In the genomic region with DNA sequence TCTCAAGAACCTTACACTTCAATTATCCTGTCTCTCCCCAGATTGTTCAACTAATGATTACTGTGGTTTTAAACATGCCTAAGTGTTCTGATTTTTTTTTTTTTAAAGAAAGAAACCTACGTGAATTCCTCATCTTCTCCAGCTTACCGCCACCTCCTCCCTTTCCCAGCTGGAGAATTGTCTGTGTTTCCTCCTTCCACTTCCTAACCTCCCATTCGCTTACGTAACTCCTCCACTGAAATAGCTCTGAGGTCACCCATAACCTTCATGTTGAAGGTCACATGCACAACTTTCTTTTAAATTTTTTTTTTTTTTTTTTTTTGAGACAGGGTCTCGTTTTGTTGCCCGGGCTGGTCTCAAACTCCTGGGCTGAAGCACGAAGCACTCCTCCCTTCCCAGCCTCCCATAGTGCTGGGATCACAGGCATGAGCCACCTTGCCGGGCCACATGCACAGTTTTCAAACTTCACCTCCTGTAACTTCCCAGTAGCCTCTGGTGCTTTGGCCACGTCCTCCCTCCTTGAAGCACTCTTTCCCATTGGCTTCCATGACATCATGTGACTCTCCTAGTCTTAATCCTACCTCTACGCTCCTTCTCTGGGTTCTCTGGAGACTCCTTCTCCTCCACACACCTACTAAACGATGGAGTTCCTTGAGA, we compare ENCODE assay signal across 1 cellular context.
TF ChIP-seq lines count a peak whose summit lies in the region.

No MANE protein-coding gene starts in this region.

TF ChIP-seq in K562, 482 proteins besides CTCF, POLR2A, EP300 and RAD21 (continued from another document and continues in another):
- no peak for TF ChIP-seq MLLT1 (IDR thresholded peaks at IDR 0.05)
- TF ChIP-seq TCF7 (IDR thresholded peaks at IDR 0.05; ENCODE audit: borderline replicate concordance), result no peak
- TF ChIP-seq NFRKB (IDR thresholded peaks at IDR 0.05; ENCODE audit: low read depth), result no peak
- no peak for TF ChIP-seq ZNF77 (CRISPR knock-in tag; IDR thresholded peaks at IDR 0.05)
- no peak for TF ChIP-seq ZNF436 (CRISPR knock-in tag; IDR thresholded peaks at IDR 0.05)
- no peak; the same call in 1 of the 2 replicates for TF ChIP-seq MAX (CRISPR knock-in tag; IDR thresholded peaks at IDR 0.05)
- no peak for TF ChIP-seq HNRNPUL1 (IDR thresholded peaks at IDR 0.05; ENCODE audit: low read length)
- 0 out of 2 replicates have a peak, but pooled peaks have one; percentile 26 for TF ChIP-seq EP400 (IDR thresholded peaks at IDR 0.05)
- TF ChIP-seq, protein P1, sequence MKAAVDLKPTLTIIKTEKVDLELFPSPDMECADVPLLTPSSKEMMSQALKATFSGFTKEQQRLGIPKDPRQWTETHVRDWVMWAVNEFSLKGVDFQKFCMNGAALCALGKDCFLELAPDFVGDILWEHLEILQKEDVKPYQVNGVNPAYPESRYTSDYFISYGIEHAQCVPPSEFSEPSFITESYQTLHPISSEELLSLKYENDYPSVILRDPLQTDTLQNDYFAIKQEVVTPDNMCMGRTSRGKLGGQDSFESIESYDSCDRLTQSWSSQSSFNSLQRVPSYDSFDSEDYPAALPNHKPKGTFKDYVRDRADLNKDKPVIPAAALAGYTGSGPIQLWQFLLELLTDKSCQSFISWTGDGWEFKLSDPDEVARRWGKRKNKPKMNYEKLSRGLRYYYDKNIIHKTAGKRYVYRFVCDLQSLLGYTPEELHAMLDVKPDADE (conservative IDR thresholded peaks at IDR 0.05; ENCODE audit: control insufficient read depth, low read depth, low read length), result no peak
- TF ChIP-seq, protein P2, sequence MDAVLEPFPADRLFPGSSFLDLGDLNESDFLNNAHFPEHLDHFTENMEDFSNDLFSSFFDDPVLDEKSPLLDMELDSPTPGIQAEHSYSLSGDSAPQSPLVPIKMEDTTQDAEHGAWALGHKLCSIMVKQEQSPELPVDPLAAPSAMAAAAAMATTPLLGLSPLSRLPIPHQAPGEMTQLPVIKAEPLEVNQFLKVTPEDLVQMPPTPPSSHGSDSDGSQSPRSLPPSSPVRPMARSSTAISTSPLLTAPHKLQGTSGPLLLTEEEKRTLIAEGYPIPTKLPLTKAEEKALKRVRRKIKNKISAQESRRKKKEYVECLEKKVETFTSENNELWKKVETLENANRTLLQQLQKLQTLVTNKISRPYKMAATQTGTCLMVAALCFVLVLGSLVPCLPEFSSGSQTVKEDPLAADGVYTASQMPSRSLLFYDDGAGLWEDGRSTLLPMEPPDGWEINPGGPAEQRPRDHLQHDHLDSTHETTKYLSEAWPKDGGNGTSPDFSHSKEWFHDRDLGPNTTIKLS (IDR thresholded peaks at IDR 0.05; ENCODE audit: borderline replicate concordance, low read depth), result 0 out of 2 replicates have a peak, but pooled peaks have one; percentile 28
- TF ChIP-seq IRF2 (CRISPR knock-in tag; IDR thresholded peaks at IDR 0.05), result no peak
- TF ChIP-seq L3MBTL2 (IDR thresholded peaks at IDR 0.05), result peak; percentile 96
- no peak for TF ChIP-seq SMARCA5 (IDR thresholded peaks at IDR 0.05)
- peak; percentile 76 for TF ChIP-seq RAD51 (IDR thresholded peaks at IDR 0.05; ENCODE audit: borderline replicate concordance, low read depth)
- TF ChIP-seq TCF3 (CRISPR knock-in tag; IDR thresholded peaks at IDR 0.05), result no peak
- TF ChIP-seq SMAD4 (CRISPR knock-in tag; conservative IDR thresholded peaks at IDR 0.05), result 0 out of 2 replicates have a peak, but pooled peaks have one; percentile 25
- TF ChIP-seq TRIM24 (IDR thresholded peaks at IDR 0.05), result peak; percentile 41 to 64; a peak in 2 of 4 replicates
- no peak for TF ChIP-seq TAF1 (IDR thresholded peaks at IDR 0.05; ENCODE audit: control insufficient read depth, extremely low read depth, insufficient read depth, low read length, severe bottlenecking)
- no peak for TF ChIP-seq ZC3H8 (IDR thresholded peaks at IDR 0.05)
- no peak for TF ChIP-seq DNMT1 (IDR thresholded peaks at IDR 0.05)
- no peak for TF ChIP-seq TAF7 (tag; IDR thresholded peaks at IDR 0.05)
- TF ChIP-seq RBM15 (IDR thresholded peaks at IDR 0.05; ENCODE audit: insufficient read depth, low read length), result no peak
- TF ChIP-seq, protein P3, sequence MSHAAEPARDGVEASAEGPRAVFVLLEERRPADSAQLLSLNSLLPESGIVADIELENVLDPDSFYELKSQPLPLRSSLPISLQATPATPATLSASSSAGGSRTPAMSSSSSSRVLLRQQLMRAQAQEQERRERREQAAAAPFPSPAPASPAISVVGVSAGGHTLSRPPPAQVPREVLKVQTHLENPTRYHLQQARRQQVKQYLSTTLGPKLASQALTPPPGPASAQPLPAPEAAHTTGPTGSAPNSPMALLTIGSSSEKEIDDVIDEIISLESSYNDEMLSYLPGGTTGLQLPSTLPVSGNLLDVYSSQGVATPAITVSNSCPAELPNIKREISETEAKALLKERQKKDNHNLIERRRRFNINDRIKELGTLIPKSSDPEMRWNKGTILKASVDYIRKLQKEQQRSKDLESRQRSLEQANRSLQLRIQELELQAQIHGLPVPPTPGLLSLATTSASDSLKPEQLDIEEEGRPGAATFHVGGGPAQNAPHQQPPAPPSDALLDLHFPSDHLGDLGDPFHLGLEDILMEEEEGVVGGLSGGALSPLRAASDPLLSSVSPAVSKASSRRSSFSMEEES (CRISPR knock-in tag; IDR thresholded peaks at IDR 0.05), result peak; percentile 65
- no peak for TF ChIP-seq ZNF699 (CRISPR knock-in tag; IDR thresholded peaks at IDR 0.05; ENCODE audit: insufficient replicate concordance)
- peak; percentile 78 for TF ChIP-seq USF2 (CRISPR knock-in tag; IDR thresholded peaks at IDR 0.05)
- no peak for TF ChIP-seq NR2C2 (CRISPR knock-in tag; IDR thresholded peaks at IDR 0.05)
- peak; percentile 39; the same call in 1 of the 2 replicates for TF ChIP-seq NR2C2 (tag; IDR thresholded peaks at IDR 0.05)
- no peak for TF ChIP-seq TBP (optimal IDR thresholded peaks at IDR 0.05; ENCODE audit: low read depth, low read length)
- no peak for TF ChIP-seq NBN (IDR thresholded peaks at IDR 0.05; ENCODE audit: low read depth)
- no peak for TF ChIP-seq BHLHE40 (IDR thresholded peaks at IDR 0.05; ENCODE audit: low read length)
- TF ChIP-seq MGA (IDR thresholded peaks at IDR 0.05), result peak; percentile 90
- TF ChIP-seq ZNF766 (CRISPR knock-in tag; conservative IDR thresholded peaks at IDR 0.05), result no peak
- no peak for TF ChIP-seq ZZZ3 (IDR thresholded peaks at IDR 0.05)
- TF ChIP-seq HNRNPH1 (optimal IDR thresholded peaks at IDR 0.05; ENCODE audit: low read depth, low read length), result no peak
- TF ChIP-seq ZBTB17 (CRISPR knock-in tag; IDR thresholded peaks at IDR 0.05), result no peak
- peak; percentile 48; the same call in 1 of the 2 replicates for TF ChIP-seq ATF7 (IDR thresholded peaks at IDR 0.05)
- no peak for TF ChIP-seq CAMTA2 (CRISPR knock-in tag; conservative IDR thresholded peaks at IDR 0.05)
- no peak for TF ChIP-seq GATAD2B (IDR thresholded peaks at IDR 0.05; ENCODE audit: borderline replicate concordance)
- no peak for TF ChIP-seq PCBP1 (IDR thresholded peaks at IDR 0.05; ENCODE audit: low read depth, low read length, poor library complexity, severe bottlenecking)
- no peak for TF ChIP-seq ZNF449 (CRISPR knock-in tag; IDR thresholded peaks at IDR 0.05)
- TF ChIP-seq EHMT2 (IDR thresholded peaks at IDR 0.05), result peak; percentile 85
- no peak for TF ChIP-seq RBM25 (IDR thresholded peaks at IDR 0.05; ENCODE audit: low read depth, low read length, severe bottlenecking)
- no peak for TF ChIP-seq MCM5 (IDR thresholded peaks at IDR 0.05; ENCODE audit: low read depth)
- no peak for TF ChIP-seq RFX5 (IDR thresholded peaks at IDR 0.05; ENCODE audit: low read depth, low read length)
- TF ChIP-seq CEBPB (tag; IDR thresholded peaks at IDR 0.05), result peak; percentile 56
